ENCODE assay signal across 8 cellular contexts in genomic region chr14:31207287-31207745, GRCh38. TPM values are rescaled to one million over a fixed set of nuclear protein-coding genes. Genes with fewer than 3 reads are reported as not detected.
DNase-seq lines count a peak whose midpoint lies in the region; ATAC-seq and TF ChIP-seq lines count a peak whose summit lies in the region.

No MANE protein-coding gene starts in this region.

- peak overlapping the region; percentile 96 for H3K4me2 ChIP-seq in PC-9

- peaks cover 0 to 27% (median 18%) of the 10 kb centered on the region in 3 donors for H3K36me3 Mint-ChIP-seq in naive thymus-derived CD8-positive, alpha-beta T cell

- intact Hi-C loops in PC-9 (cut with micrococcal nuclease; ENCODE audit: unreplicated experiment), result loop anchor here (2.0 kb wide), 1 partner anchor 149 kb away; no protein-coding TSS in a partner anchor

- peak overlapping the region; percentile 98 for H3K9ac ChIP-seq in endocrine pancreas (ENCODE audit: control insufficient read depth, insufficient read depth, low read length)

- peak overlapping the region; percentile 82 for H3K4me3 ChIP-seq in PC-9
- H3K4me3 ChIP-seq in endocrine pancreas (ENCODE audit: control insufficient read depth, insufficient read depth, low read length), result no peak overlapping the region

- H3K9me2 ChIP-seq in PC-9 (ENCODE audit: insufficient read depth), result no peaks in the 10 kb centered on the region

- H3K4me1 ChIP-seq in PC-9 (replicated peaks; ENCODE audit: insufficient read depth), result peaks cover 28% of the 10 kb centered on the region
- peaks cover 7% of the 10 kb centered on the region for H3K4me1 ChIP-seq in endocrine pancreas (ENCODE audit: control insufficient read depth, insufficient read depth, low read length)

- POLR2A ChIA-PET in PC-9 (lab: Charles Lee; ENCODE audit: unreplicated experiment), result interaction anchor here (0.6 to 1.3 kb wide), 3 partner anchors 22 to 39 kb away, joined by 3 to 7 read pairs (median 4); no protein-coding TSS in a partner anchor
- POLR2A ChIA-PET in naive thymus-derived CD8-positive, alpha-beta T cell (lab: Charles Lee), result interaction anchor here (0.6 to 4.2 kb wide), 21 partner anchors 9 to 996 kb away, joined by 3 to 59 read pairs (median 5); partner anchors contain the start of genes AP4S1, DTD2, HEATR5A and RNU6-8

- no TSS peak for BruUV-seq in PC-9 (replicated peaks; lab: Mats Ljungman, UMichigan)

- no peaks in the 10 kb centered on the region for H3K9me3 Mint-ChIP-seq in naive thymus-derived CD8-positive, alpha-beta T cell

- no peak for TF ChIP-seq CTCF in PC-9 (conservative IDR thresholded peaks at IDR 0.05)

- peaks cover 6% of the 10 kb centered on the region; the same call in 1 of the 2 replicates for H4K20me1 ChIP-seq in PC-9 (ENCODE audit: insufficient read depth)

- CTCF ChIA-PET in PC-9 (lab: Charles Lee), result no interaction called here

- peaks cover 13% of the 10 kb centered on the region; the same call in 1 of the 2 replicates for H3F3A ChIP-seq in PC-9 (ENCODE audit: insufficient read depth, low read depth)

- peaks cover 49% of the 10 kb centered on the region for H3K79me2 ChIP-seq in PC-9 (ENCODE audit: low read depth)

- no peaks in the 10 kb centered on the region for H3K27me3 Mint-ChIP-seq in naive thymus-derived CD8-positive, alpha-beta T cell

- no peaks in the 10 kb centered on the region for H3K27me3 ChIP-seq in PC-9 (ENCODE audit: insufficient read depth, low read depth)
- H3K27me3 ChIP-seq in endocrine pancreas (ENCODE audit: control insufficient read depth, insufficient read depth, low read length), result no peaks in the 10 kb centered on the region

- H3K27ac ChIP-seq in PC-9, result peak overlapping the region; percentile 87

- H3K27ac Mint-ChIP-seq in naive thymus-derived CD8-positive, alpha-beta T cell, result peak overlapping the region; percentile 90 to 100 (median 96)

- H3K36me3 ChIP-seq in PC-9 (ENCODE audit: low read depth) (0 out of 2 replicates have a peak, but pooled peaks cover 5% of the 10 kb centered on the region), endocrine pancreas (ENCODE audit: control insufficient read depth, insufficient read depth, low read length) (no peaks in the 10 kb centered on the region)

- ATAC-seq in GM18858 (IDR thresholded peaks at IDR 0.05; ENCODE audit: unreplicated experiment) (peak; percentile 21), HG02571 (IDR thresholded peaks at IDR 0.05; ENCODE audit: unreplicated experiment) (peak; percentile 32)
- ATAC-seq in naive thymus-derived CD8-positive, alpha-beta T cell, result peak; percentile 17 to 40

- H3K4me3 Mint-ChIP-seq in naive thymus-derived CD8-positive, alpha-beta T cell, result peak overlapping the region; percentile 84 to 95 (median 90)

- peaks cover 20 to 62% (median 54%) of the 10 kb centered on the region in 4 donors for H3K4me1 Mint-ChIP-seq in naive thymus-derived CD8-positive, alpha-beta T cell

- H2AFZ ChIP-seq in PC-9, result peak overlapping the region; percentile 84

- H3K9me3 ChIP-seq in PC-9 (ENCODE audit: insufficient read depth, low read depth) (no peaks in the 10 kb centered on the region), endocrine pancreas (ENCODE audit: control insufficient read depth, low read length) (no peaks in the 10 kb centered on the region)

- DNase-seq in PC-9 (peak in 1 of 2 experiments; percentile 57), DMS153 treated with DMSO at 0.1 percent for 48 hours (lab: John Stamatoyannopoulos, UW; ENCODE audit: unreplicated experiment) (no peak), NCI-H2196 treated with DMSO at 0.1 percent for 48 hours (lab: John Stamatoyannopoulos, UW; ENCODE audit: unreplicated experiment) (no peak)
- DNase-seq in naive thymus-derived CD8-positive, alpha-beta T cell, result no peak
- DNase-seq in stimulated activated CD8-positive, alpha-beta memory T cell treated with anti-CD3 and anti-CD28 coated beads, Interleukin-4, amount 100 ng/mL, for 48 hours, result no peak

RNA-seq across cellular contexts. Expression of gene HECTD1, which starts 0.3 kb away (rescaled TPM):
- total RNA-seq in PC-9 (2021), result 93.9 and 94.4 TPM in 2 replicates
- total RNA-seq in naive thymus-derived CD8-positive, alpha-beta T cell, result 100 to 1,000 TPM; 160 to 166 TPM
- polyA plus RNA-seq in naive thymus-derived CD8-positive, alpha-beta T cell, result 10 to 100 TPM; 20.1 to 30.8 (median 25.9) TPM
